In the genomic region with DNA sequence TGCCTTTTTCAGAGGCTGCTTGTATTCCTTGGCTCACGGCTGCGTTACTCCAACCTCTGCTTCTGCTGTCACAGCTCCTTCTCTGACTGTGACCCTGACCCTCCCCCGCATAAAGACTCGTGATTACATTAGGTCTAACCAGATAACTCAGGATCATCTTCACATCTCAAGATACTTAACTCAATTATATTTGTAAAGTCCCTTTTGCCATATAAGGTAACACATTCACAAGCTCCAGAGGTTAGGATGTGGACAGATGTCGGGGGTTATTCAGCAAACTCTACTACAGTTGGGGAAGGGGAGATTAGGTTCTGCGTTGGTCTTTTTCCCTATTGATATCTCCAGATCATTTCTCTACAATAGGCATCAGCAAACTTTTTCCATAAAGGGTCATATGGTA, we compare ENCODE assay signal across 20 cellular contexts.
DNase-seq lines count a peak whose midpoint lies in the region; ATAC-seq, FAIRE-seq and TF ChIP-seq lines count a peak whose summit lies in the region.
"Had no signal": no experiment of that assay in that cellular context is flagged by ENCODE, and none has a peak within 500 bp of the region (broad histone marks: within the 10 kb centered on the region; RNA-seq: fewer than 3 reads in every experiment).

No MANE protein-coding gene starts in this region.

- TF ChIP-seq POLR2A in GM12878 (IDR thresholded peaks at IDR 0.05; ENCODE audit: low read depth, low read length): no peak

- no peak for TF ChIP-seq RAD21 in GM12878 (IDR thresholded peaks at IDR 0.05; ENCODE audit: insufficient read depth, low read depth, low read length)

- H3K4me1 ChIP-seq in DND-41 (ENCODE audit: insufficient read depth, low read length) (peaks cover 70% of the 10 kb centered on the region), GM12878 (ENCODE audit: control insufficient read depth, insufficient read depth, low read length) (no peaks in the 10 kb centered on the region)
- H3K4me1 ChIP-seq: A549, Caco-2 had no signal

- H3K36me3 ChIP-seq in DND-41 (ENCODE audit: insufficient read depth, low read length): peaks cover 5% of the 10 kb centered on the region; the same call in 1 of the 2 replicates
- H3K36me3 ChIP-seq in GM12878 (ENCODE audit: control insufficient read depth in 2 of 2, insufficient read depth in 2 of 2, low read length in 1 of 2): no peaks in the 10 kb centered on the region
- H3K36me3 ChIP-seq: BLaER1 treated with 17β-estradiol and CSF1 and Interleukin-3, amounts not matched to agents 10 nM and 100 nM had no signal

- no peak for TF ChIP-seq CTCF in DND-41 (IDR thresholded peaks at IDR 0.05; ENCODE audit: borderline replicate concordance, extremely low read depth, low read length, poor library complexity, severe bottlenecking)
- no peak for TF ChIP-seq CTCF in GM12878 (IDR thresholded peaks at IDR 0.05 in 2 of 3, conservative IDR thresholded peaks at IDR 0.05 in 1 of 3; ENCODE audit: control insufficient read depth in 2 of 3, extremely low read depth in 1 of 3, insufficient read depth in 1 of 3, low read depth in 3 of 3, low read length in 3 of 3)

- no peaks in the 10 kb centered on the region for H4K20me1 ChIP-seq in DND-41 (ENCODE audit: insufficient read depth, low read length)
- H4K20me1 ChIP-seq in GM12878 (ENCODE audit: control insufficient read depth, insufficient read depth): no peaks in the 10 kb centered on the region
- H4K20me1 ChIP-seq: BLaER1 treated with 17β-estradiol and CSF1 and Interleukin-3, amounts not matched to agents 10 nM and 100 nM had no signal

- H3K4me2 ChIP-seq in DND-41 (ENCODE audit: insufficient read depth, low read length) (peak overlapping the region; percentile 59), GM12878 (ENCODE audit: control insufficient read depth, insufficient read depth) (no peak overlapping the region)
- H3K4me2 ChIP-seq: A549 had no signal

- in situ Hi-C loops in GM12878 (cut with MboI): no loop called here

- BruUV-seq in GM12878 (replicated peaks; lab: Mats Ljungman, UMichigan): no TSS peak

- CTCF ChIA-PET in GM12878 (lab: Yijun Ruan, JAX): interaction anchor here (1.0 to 1.7 kb wide), 3 partner anchors 13 to 124 kb away, joined by 3 to 6 read pairs (median 4); no protein-coding TSS in a partner anchor

- H2AFZ ChIP-seq in DND-41 (ENCODE audit: low read depth, low read length): peak overlapping the region; percentile 43; the same call in 1 of the 2 replicates
- H2AFZ ChIP-seq in GM12878 (ENCODE audit: control insufficient read depth, low read depth, low read length): no peak overlapping the region

- no peak overlapping the region for H3K4me3 ChIP-seq in DND-41 (ENCODE audit: low read depth in 1 of 2, low read length in 2 of 2)
- no peak overlapping the region for H3K4me3 ChIP-seq in GM12878
- H3K4me3 ChIP-seq: A549; BLaER1 treated with 17β-estradiol and CSF1 and Interleukin-3, amounts not matched to agents 10 nM and 100 nM had no signal

- FAIRE-seq in GM12878 (lab: Jason Lieb, UNC): peak; percentile 27
- FAIRE-seq: A549, D721Med, GM12891, GM19239 had no signal

- POLR2A ChIA-PET in GM12878 (lab: Charles Lee): interaction anchor here (0.6 kb wide), 1 partner anchor 97 kb away, joined by 3 read pairs; no protein-coding TSS in a partner anchor

- peak; percentile 15 for DNase-seq in NCI-H82 (lab: John Stamatoyannopoulos, UW)
- no peak for DNase-seq in NCI-H82 treated with DMSO at 0.1 percent for 48 hours (lab: John Stamatoyannopoulos, UW; ENCODE audit: unreplicated experiment)
- no peak for DNase-seq in DND-41
- DNase-seq in GM12878 (ENCODE audit: low read depth, low spot score): no peak
- DNase-seq: AML-193; Caco-2; Calu3; CD4-positive, alpha-beta T cell; CD8-positive, alpha-beta T cell; DMS79 treated with DMSO at 0.1 percent for 48 hours; EL; GDM1 had no signal

- H3K9me3 ChIP-seq in DND-41 (ENCODE audit: insufficient read depth, low read length, severe bottlenecking): no peaks in the 10 kb centered on the region
- no peaks in the 10 kb centered on the region; the same call in 2 of the 3 replicates for H3K9me3 ChIP-seq in GM12878 (replicated peaks; ENCODE audit: control insufficient read depth, insufficient read depth, low read length)
- H3K9me3 ChIP-seq: Caco-2 had no signal

- peak overlapping the region; percentile 65 for H3K9ac ChIP-seq in DND-41 (ENCODE audit: low read depth, low read length)
- H3K9ac ChIP-seq in GM12878 (ENCODE audit: control insufficient read depth, insufficient read depth, low read length): no peak overlapping the region
- H3K9ac ChIP-seq: BLaER1 treated with 17β-estradiol and CSF1 and Interleukin-3, amounts not matched to agents 10 nM and 100 nM had no signal

- TF ChIP-seq EP300 in GM12878 (IDR thresholded peaks at IDR 0.05; ENCODE audit: borderline replicate concordance in 1 of 2, control insufficient read depth in 1 of 2, low read depth in 2 of 2, low read length in 2 of 2): no peak

- intact Hi-C loops in GM12878 (cut with micrococcal nuclease; ENCODE audit: unreplicated experiment): no loop called here

- H3K27me3 ChIP-seq in DND-41 (ENCODE audit: insufficient read depth, low read length, poor library complexity) (no peaks in the 10 kb centered on the region), GM12878 (replicated peaks in 1 of 2; ENCODE audit: control insufficient read depth in 2 of 2, insufficient read depth in 2 of 2, low read length in 1 of 2) (no peaks in the 10 kb centered on the region)
- H3K27me3 ChIP-seq: BLaER1 treated with 17β-estradiol and CSF1 and Interleukin-3, amounts not matched to agents 10 nM and 100 nM had no signal

- H3K27ac ChIP-seq in DND-41 (ENCODE audit: low read length): peak overlapping the region; percentile 98
- no peak overlapping the region for H3K27ac ChIP-seq in GM12878 (ENCODE audit: control insufficient read depth, insufficient read depth)
- H3K27ac ChIP-seq: 22Rv1; A549; BLaER1 treated with 17β-estradiol and CSF1 and Interleukin-3, amounts not matched to agents 10 nM and 100 nM; C4-2B had no signal

- WGBS in GM12878 (ENCODE audit: insufficient coverage, insufficient replicate concordance, low lambda C conversion rate, missing lambda C conversion rate): 69% methylated on average over 6 of the region's 6 CpGs

- RAD21 ChIA-PET in GM12878 (lab: Charles Lee; ENCODE audit: unreplicated experiment): interaction anchor here (1.4 kb wide), 1 partner anchor 12 kb away, joined by 3 read pairs; no protein-coding TSS in a partner anchor

- ATAC-seq in DND-41 (ENCODE audit: insufficient read depth, low read depth) (no peak), GM12878 (no peak), HG03196 (IDR thresholded peaks at IDR 0.05; ENCODE audit: unreplicated experiment) (no peak)
- ATAC-seq: A549; CD8-positive, alpha-beta T cell had no signal

- no peaks in the 10 kb centered on the region for H3K79me2 ChIP-seq in DND-41 (ENCODE audit: insufficient read depth, low read length)
- H3K79me2 ChIP-seq in GM12878 (ENCODE audit: control insufficient read depth, insufficient read depth, low read length): no peaks in the 10 kb centered on the region

- SMC1A ChIA-PET in GM12878 (lab: Charles Lee; ENCODE audit: uncharacterized antibody, unreplicated experiment): interaction anchor here (0.6 to 1.5 kb wide), 2 partner anchors 17 to 106 kb away, joined by 3 to 4 read pairs; no protein-coding TSS in a partner anchor

TF ChIP-seq in GM12878, 131 proteins besides CTCF, POLR2A, EP300 and RAD21:
- TF ChIP-seq HDAC6 (IDR thresholded peaks at IDR 0.05; ENCODE audit: unreplicated experiment) (no peak), BACH1 (IDR thresholded peaks at IDR 0.05; ENCODE audit: borderline replicate concordance) (no peak), FOXK2 (IDR thresholded peaks at IDR 0.05) (no peak), RCOR1 (conservative IDR thresholded peaks at IDR 0.05; ENCODE audit: low read depth, low read length) (no peak), SRF (IDR thresholded peaks at IDR 0.05; ENCODE audit: low read depth in 2 of 2, low read length in 2 of 2) (peak in 1 of 2 experiments; percentile 60; a peak in 1 of 4 replicates)
